Comparison of ENCODE assay signal across 8 cellular contexts in the genomic region with DNA sequence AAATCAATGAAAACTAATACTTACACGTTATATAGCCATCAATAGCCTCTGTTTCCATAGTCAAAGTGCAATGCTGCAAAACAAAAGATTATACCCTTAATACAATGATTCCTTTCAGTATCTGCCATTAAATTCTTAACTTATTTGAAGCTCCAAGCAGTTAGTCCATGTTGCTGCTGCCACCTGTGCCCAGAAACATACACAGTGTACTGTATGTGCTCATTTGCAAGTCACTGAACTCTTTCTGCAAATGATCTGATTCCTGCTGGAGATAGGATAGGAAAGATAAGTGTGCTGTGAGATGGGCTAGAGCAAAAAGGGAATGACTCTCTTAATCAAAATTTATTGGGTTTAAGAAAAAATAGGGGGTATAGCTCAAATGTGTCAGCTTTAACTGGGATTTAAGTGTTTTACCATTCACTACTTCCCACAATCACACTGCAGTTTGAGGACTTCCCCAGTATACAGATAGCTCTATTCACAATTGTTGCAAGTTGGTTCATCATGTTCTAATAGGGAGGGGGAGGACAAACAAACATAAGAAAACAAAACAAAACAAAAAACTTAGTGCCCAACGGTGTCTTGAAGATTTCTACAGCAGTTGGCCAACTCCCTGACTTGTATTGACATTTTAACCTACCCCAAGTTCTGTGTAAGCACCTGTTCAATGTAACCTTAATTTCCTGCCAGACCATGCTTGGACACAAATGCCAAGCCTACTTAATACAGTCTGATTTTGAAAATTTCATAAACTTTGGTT. TPM values are rescaled to one million over a fixed set of nuclear protein-coding genes. Genes with fewer than 3 reads are reported as not detected.
DNase-seq lines count a peak whose midpoint lies in the region; ATAC-seq, FAIRE-seq and TF ChIP-seq lines count a peak whose summit lies in the region.

No MANE protein-coding gene starts in this region.

- H3K27ac Mint-ChIP-seq in endothelial cell (ENCODE audit: unreplicated experiment): no peak overlapping the region

- TF ChIP-seq CTCF in endothelial cell (IDR thresholded peaks at IDR 0.05; ENCODE audit: unreplicated experiment): no peak

- ATAC-seq in GM21717 (IDR thresholded peaks at IDR 0.05; ENCODE audit: unreplicated experiment) (no peak), GM21423 (IDR thresholded peaks at IDR 0.05; ENCODE audit: unreplicated experiment) (no peak)

- no peak for DNase-seq in GM18507 (ENCODE audit: extremely low spot score, insufficient read length, low read depth)
- DNase-seq in NCI-H526 (lab: John Stamatoyannopoulos, UW): peak; percentile 68 to 75
- DNase-seq in endothelial cell (ENCODE audit: low spot score): no peak
- peak; percentile 49 for DNase-seq in putamen (ENCODE audit: low spot score)
- DNase-seq in iPS-NIHi7 (ENCODE audit: extremely low spot score): no peak
- DNase-seq in RKO (ENCODE audit: low spot score): no peak

- no peaks in the 10 kb centered on the region for H3K36me3 Mint-ChIP-seq in endothelial cell (ENCODE audit: low read depth, unreplicated experiment)

- H3K4me3 Mint-ChIP-seq in endothelial cell (ENCODE audit: unreplicated experiment): peak overlapping the region; percentile 95

- peaks cover 2% of the 10 kb centered on the region for H3K27me3 Mint-ChIP-seq in endothelial cell (ENCODE audit: unreplicated experiment)

- peak; percentile 89 for FAIRE-seq in GM18507 (lab: Jason Lieb, UNC)

- peaks cover 20% of the 10 kb centered on the region for H3K4me1 Mint-ChIP-seq in endothelial cell (ENCODE audit: unreplicated experiment)

- H3K9me3 Mint-ChIP-seq in endothelial cell (ENCODE audit: unreplicated experiment): no peaks in the 10 kb centered on the region

RNA-seq across cellular contexts. Expression of a gene that starts 2.7 kb away (rescaled TPM):
- 4.0 TPM for total RNA-seq in endothelial cell (ENCODE audit: unreplicated experiment)

Comparison
In these comparisons a context has a peak if more than half of its experiments do, and no peak if none do; other contexts are left out.
1. DNase-seq: peak in NCI-H526 (2 of 2) and putamen (single experiment); none in GM18507 (single experiment), endothelial cell (single experiment), iPS-NIHi7 (single experiment) and RKO (single experiment).